In genomic region chr3:32366638-32367368, GRCh38 we compare ENCODE assay signal across 10 cellular contexts. TPM values are rescaled to one million over a fixed set of nuclear protein-coding genes. Genes with fewer than 3 reads are reported as not detected.
DNase-seq lines count a peak whose midpoint lies in the region; ATAC-seq, FAIRE-seq and TF ChIP-seq lines count a peak whose summit lies in the region.
"Had no signal": no experiment of that assay in that cellular context is flagged by ENCODE, and none has a peak within 500 bp of the region (broad histone marks: within the 10 kb centered on the region; RNA-seq: fewer than 3 reads in every experiment).

No MANE protein-coding gene starts in this region.

- H3K4me2 ChIP-seq in A549: peak overlapping the region; percentile 36
- H3K4me2 ChIP-seq in mammary epithelial cell (ENCODE audit: insufficient read depth, low read depth, low read length): no peak overlapping the region

- no peaks in the 10 kb centered on the region for H3K36me3 ChIP-seq in mammary epithelial cell (ENCODE audit: insufficient read depth, low read length)
- H3K36me3 ChIP-seq: vagina had no signal

- dilution Hi-C loops in mammary epithelial cell (cut with HindIII; ENCODE audit: low sequenced_read_pairs): loop anchor here (5.0 kb wide), 1 partner anchor 80 kb away; no protein-coding TSS in a partner anchor

- in situ Hi-C loops in mammary epithelial cell (cut with MboI; ENCODE audit: low sequenced_read_pairs in 2 of 2): no loop called here

- CTCF ChIA-PET in A549 (lab: Yijun Ruan, JAX): interaction anchor here (0.6 to 5.2 kb wide), 5 partner anchors 9 to 552 kb away, joined by 3 to 44 read pairs (median 4); no protein-coding TSS in a partner anchor
- CTCF ChIA-PET in mammary epithelial cell (lab: Charles Lee; ENCODE audit: low non-redundant PET): no interaction called here

- H3K27ac ChIP-seq in A549: peak overlapping the region in 1 of 2 experiments; percentile 19; a peak in 1 of 6 replicates
- no peak overlapping the region for H3K27ac ChIP-seq in mammary epithelial cell (ENCODE audit: insufficient read depth, low read depth, low read length)
- H3K27ac ChIP-seq: vagina had no signal

- no TSS peak for BruUV-seq in mammary epithelial cell (replicated peaks; lab: Mats Ljungman, UMichigan)

- no peak overlapping the region for H3K4me3 ChIP-seq in A549
- no peak overlapping the region for H3K4me3 ChIP-seq in mammary epithelial cell (replicated peaks in 1 of 3; ENCODE audit: insufficient read depth in 1 of 3, low read depth in 2 of 3, low read length in 3 of 3)
- H3K4me3 ChIP-seq: vagina had no signal

- POLR2A ChIA-PET in A549 (lab: Yijun Ruan, JAX): no interaction called here

- H3K4me3 Mint-ChIP-seq in CD14-positive monocyte: no peak overlapping the region

- no peak overlapping the region for H2AFZ ChIP-seq in mammary epithelial cell (ENCODE audit: low read depth, low read length)

- no peaks in the 10 kb centered on the region for H3K27me3 ChIP-seq in mammary epithelial cell (ENCODE audit: insufficient read depth, low read length)
- H3K27me3 ChIP-seq: vagina had no signal

- peaks cover 0 to 7% (median 2%) of the 10 kb centered on the region in 3 donors for H3K27me3 Mint-ChIP-seq in CD14-positive monocyte (ENCODE audit: low read depth in 3 of 3)

- H4K20me1 ChIP-seq in mammary epithelial cell (ENCODE audit: insufficient read depth, low read length): no peaks in the 10 kb centered on the region

- no peak overlapping the region for H3K9ac ChIP-seq in mammary epithelial cell (ENCODE audit: insufficient read depth, low read length)

- ATAC-seq in A549 (peak; percentile 34 to 60; a peak in 3 of 6 replicates), GM19035 (IDR thresholded peaks at IDR 0.05; ENCODE audit: unreplicated experiment) (peak; percentile 61), HG03066 (IDR thresholded peaks at IDR 0.05; ENCODE audit: low read depth, unreplicated experiment) (peak; percentile 80)

- DNase-seq in A549 (ENCODE audit: low read depth in 1 of 2, low spot score in 1 of 2) (no peak), mammary epithelial cell (peak; percentile 33), iPS-NIHi11 (ENCODE audit: low spot score) (no peak), CD14-positive monocyte (ENCODE audit: low spot score) (no peak), epidermal melanocyte (ENCODE audit: insufficient read length, low spot score) (no peak), SKM-1 treated with dmso at 0.1 percent for 144 hours (lab: John Stamatoyannopoulos, UW; ENCODE audit: unreplicated experiment) (no peak)
- DNase-seq: NCI-H69 had no signal

- no peak for TF ChIP-seq EP300 in A549 (IDR thresholded peaks at IDR 0.05)

- no peak for TF ChIP-seq POLR2A in A549 (IDR thresholded peaks at IDR 0.05; ENCODE audit: low read length)

- H3K27ac Mint-ChIP-seq in CD14-positive monocyte: peak overlapping the region in 1 of 7 donors; percentile 39

- no peaks in the 10 kb centered on the region for H3K79me2 ChIP-seq in mammary epithelial cell (ENCODE audit: insufficient read depth, low read length)

- no peak for FAIRE-seq in A549 (lab: Jason Lieb, UNC)

- TF ChIP-seq RAD21 in A549 (conservative IDR thresholded peaks at IDR 0.05 in 1 of 2, IDR thresholded peaks at IDR 0.05 in 1 of 2): no peak

- H3K4me1 Mint-ChIP-seq in CD14-positive monocyte: peaks cover 4% of the 10 kb centered on the region

- no peak for TF ChIP-seq CTCF in A549 (IDR thresholded peaks at IDR 0.05)
- no peak for TF ChIP-seq CTCF in mammary epithelial cell (conservative IDR thresholded peaks at IDR 0.05 in 1 of 2, IDR thresholded peaks at IDR 0.05 in 1 of 2; ENCODE audit: extremely low read depth in 1 of 2, insufficient read depth in 1 of 2, low read depth in 1 of 2, low read length in 2 of 2)
- no peak for TF ChIP-seq CTCF in CD14-positive monocyte (IDR thresholded peaks at IDR 0.05)

- intact Hi-C loops in mammary epithelial cell (cut with micrococcal nuclease): no loop called here
- intact Hi-C loops in CD14-positive monocyte (cut with micrococcal nuclease): no loop called here

- peaks cover 14% of the 10 kb centered on the region for H3K4me1 ChIP-seq in A549
- H3K4me1 ChIP-seq in mammary epithelial cell (ENCODE audit: insufficient read depth, low read length): no peaks in the 10 kb centered on the region
- H3K4me1 ChIP-seq: vagina had no signal

- no peaks in the 10 kb centered on the region for H3K36me3 Mint-ChIP-seq in CD14-positive monocyte

- H3K9me3 ChIP-seq in A549 (no peaks in the 10 kb centered on the region), mammary epithelial cell (replicated peaks; ENCODE audit: insufficient read depth, low read length) (no peaks in the 10 kb centered on the region)
- H3K9me3 ChIP-seq: vagina had no signal

- peaks cover 0 to 2% (median 0%) of the 10 kb centered on the region in 7 donors for H3K9me3 Mint-ChIP-seq in CD14-positive monocyte

- WGBS in A549 (ENCODE audit: missing lambda C conversion rate): 57% methylated on average over 6 of the region's 6 CpGs
- 76% methylated on average over 6 of the region's 6 CpGs for whole genome bisulfite sequencing in mammary epithelial cell (ENCODE audit: low coverage, missing lambda C conversion rate)

TF ChIP-seq in A549, 52 proteins besides CTCF, POLR2A, EP300 and RAD21:
- no peak for TF ChIP-seq MYC (IDR thresholded peaks at IDR 0.05; ENCODE audit: borderline replicate concordance, low read length)
- TF ChIP-seq BCL3 (IDR thresholded peaks at IDR 0.05): no peak
- no peak for TF ChIP-seq HDAC2 (IDR thresholded peaks at IDR 0.05)
- no peak for TF ChIP-seq MAZ (IDR thresholded peaks at IDR 0.05; ENCODE audit: borderline replicate concordance, low read depth, low read length)
- no peak for TF ChIP-seq EHMT2 (IDR thresholded peaks at IDR 0.05; ENCODE audit: low read depth)
- TF ChIP-seq NFE2L2 (conservative IDR thresholded peaks at IDR 0.05; ENCODE audit: low read length): no peak
- TF ChIP-seq KDM1A (IDR thresholded peaks at IDR 0.05; ENCODE audit: low read depth): no peak
- no peak for TF ChIP-seq JUNB (IDR thresholded peaks at IDR 0.05)
- TF ChIP-seq RNF2 (IDR thresholded peaks at IDR 0.05; ENCODE audit: borderline replicate concordance, low read depth): no peak
- no peak for TF ChIP-seq TP53 (CRISPR knock-in tag; IDR thresholded peaks at IDR 0.05)
- TF ChIP-seq ESRRA (IDR thresholded peaks at IDR 0.05; ENCODE audit: borderline replicate concordance, low read length): no peak
- no peak for TF ChIP-seq ATOH8 (CRISPR knock-in tag; IDR thresholded peaks at IDR 0.05; ENCODE audit: low read depth)
- no peak for TF ChIP-seq NR3C1 (IDR thresholded peaks at IDR 0.05)
- no peak for TF ChIP-seq RARB (CRISPR knock-in tag; IDR thresholded peaks at IDR 0.05)
- TF ChIP-seq FOSB (CRISPR knock-in tag; IDR thresholded peaks at IDR 0.05): no peak
- TF ChIP-seq E2F6 (IDR thresholded peaks at IDR 0.05; ENCODE audit: borderline replicate concordance, low read depth): no peak

RNA-seq across cellular contexts. Expression of gene CMTM7, which starts 24.9 kb away (rescaled TPM):
- polyA plus RNA-seq in A549 (2011; rRNA removed) (18.7 and 27.1 TPM in 2 replicates), A549 (2017; fragmentation: RNase III; extraction: RNeasy Plus Mini Kit Qiagen cat#74134 plus additional on column Dnase treatment) (12.9 to 15.3 TPM (median 14.2 TPM) in 3 replicates), mammary epithelial cell (78.0 TPM), CD14-positive monocyte (100 to 1,000 TPM; 146 to 148 TPM)
- 35.7 and 42.0 TPM in 2 replicates for polyA plus RNA-seq in A549 (2012; cell fraction: cytosol; rRNA removed)
- 31.6 and 34.6 TPM in 2 replicates for polyA plus RNA-seq in A549 (2012; cell fraction: nucleus; rRNA removed)
- polyA minus RNA-seq in A549 (2011; rRNA and poly(A)+ RNA removed): 17.8 and 23.1 TPM in 2 replicates
- total RNA-seq in mammary epithelial cell: 10 to 100 TPM; 35.8 to 62.1 TPM
- polyA minus RNA-seq in mammary epithelial cell: 105 TPM
